In genomic region chr14:75452900-75453816, GRCh38 we compare ENCODE assay signal across 8 cellular contexts. TPM values are rescaled to one million over a fixed set of nuclear protein-coding genes. Genes with fewer than 3 reads are reported as not detected.
DNase-seq lines count a peak whose midpoint lies in the region; ATAC-seq, FAIRE-seq and TF ChIP-seq lines count a peak whose summit lies in the region.

No MANE protein-coding gene starts in this region.

- no peaks in the 10 kb centered on the region for H3K79me2 ChIP-seq in HepG2 (ENCODE audit: insufficient read depth, low read length)

- H3K27me3 Mint-ChIP-seq in stimulated activated naive CD8-positive, alpha-beta T cell treated with anti-CD3 and anti-CD28 coated beads, Interleukin-15, amount 100 ng/mL, for 72 hours, result peaks cover 29% of the 10 kb centered on the region

- H3K36me3 ChIP-seq in HUES6 (ENCODE audit: control insufficient read depth, insufficient read depth, low read length), result peaks cover 11% of the 10 kb centered on the region
- peaks cover 1 to 2% of the 10 kb centered on the region in 2 experiments; a peak in 1 of 5 replicates for H3K36me3 ChIP-seq in HepG2 (replicated peaks in 1 of 2; ENCODE audit: control insufficient read depth in 1 of 2, insufficient read depth in 2 of 2, low read length in 2 of 2)
- H3K36me3 ChIP-seq in thyroid gland, result no peaks in the 10 kb centered on the region

- no peaks in the 10 kb centered on the region for H3K9me3 Mint-ChIP-seq in stimulated activated naive CD8-positive, alpha-beta T cell treated with anti-CD3 and anti-CD28 coated beads, Interleukin-15, amount 100 ng/mL, for 72 hours

- peak overlapping the region; percentile 24; the same call in 1 of the 2 replicates for H3K4me3 ChIP-seq in HUES6 (ENCODE audit: low read depth, low read length)
- no peak overlapping the region for H3K4me3 ChIP-seq in HepG2 (replicated peaks in 1 of 3; ENCODE audit: insufficient read depth in 1 of 3, low read depth in 2 of 3, low read length in 3 of 3)
- no peak overlapping the region for H3K4me3 ChIP-seq in thyroid gland (replicated peaks in 1 of 3)

- H3K27ac Mint-ChIP-seq in stimulated activated naive CD8-positive, alpha-beta T cell treated with anti-CD3 and anti-CD28 coated beads, Interleukin-15, amount 100 ng/mL, for 72 hours, result no peak overlapping the region

- no peak overlapping the region for H3K4me3 Mint-ChIP-seq in stimulated activated naive CD8-positive, alpha-beta T cell treated with anti-CD3 and anti-CD28 coated beads, Interleukin-15, amount 100 ng/mL, for 72 hours

- peak overlapping the region; percentile 50 for H3K4me2 ChIP-seq in HepG2 (ENCODE audit: low read depth, low read length)

- H3K9ac ChIP-seq in HUES6 (ENCODE audit: low read length) (peak overlapping the region; percentile 78), HepG2 (ENCODE audit: insufficient read depth, low read depth, low read length) (peak overlapping the region; percentile 67)

- no peak for TF ChIP-seq RAD21 in HepG2 (CRISPR knock-in tag; IDR thresholded peaks at IDR 0.05)

- BruUV-seq in HepG2 (replicated peaks; lab: Mats Ljungman, UMichigan), result no TSS peak

- intact Hi-C loops in HepG2 (cut with micrococcal nuclease; ENCODE audit: unreplicated experiment), result no loop called here
- intact Hi-C loops in thyroid gland (cut with DNase I), result no loop called here

- POLR2A ChIA-PET in HepG2 (lab: Yijun Ruan, JAX), result interaction anchor here (0.6 to 1.4 kb wide), 2 partner anchors 25 to 561 kb away, joined by 3 to 4 read pairs; partner anchors contain the start of gene JDP2

- peaks cover 68% of the 10 kb centered on the region for H3K4me1 ChIP-seq in HUES6 (ENCODE audit: control insufficient read depth, insufficient read depth, low read length)
- H3K4me1 ChIP-seq in HepG2 (ENCODE audit: insufficient read depth, low read length), result peaks cover 46% of the 10 kb centered on the region
- peaks cover 54 to 74% of the 10 kb centered on the region in 2 donors for H3K4me1 ChIP-seq in thyroid gland

- FAIRE-seq in HepG2 (lab: Jason Lieb, UNC), result peak; percentile 36

- 60% methylated on average over 1 of the region's 14 CpGs for WGBS in HepG2 (ENCODE audit: low lambda C conversion rate)
- WGBS in thyroid gland, 2 donors, result 53 to 63% methylated on average over 11 to 13 of the region's 14 CpGs

- H4K20me1 ChIP-seq in HepG2 (ENCODE audit: insufficient read depth, low read length), result peaks cover 9% of the 10 kb centered on the region; the same call in 1 of the 2 replicates

- CTCF ChIA-PET in HepG2 (lab: Yijun Ruan, JAX; ENCODE audit: low intra/inter-chr PET ratio, low total read pairs), result interaction anchor here (0.5 kb wide), 1 partner anchor 1006 kb away, joined by 3 read pairs; no protein-coding TSS in a partner anchor

- H3K4me1 Mint-ChIP-seq in stimulated activated naive CD8-positive, alpha-beta T cell treated with anti-CD3 and anti-CD28 coated beads, Interleukin-15, amount 100 ng/mL, for 72 hours, result no peaks in the 10 kb centered on the region

- in situ Hi-C loops in HepG2 (cut with HindIII; ENCODE audit: extremely low pct_ligation_motif_present, low pct_unique_long_range_greater_than_20kb), result no loop called here

- H2AFZ ChIP-seq in HepG2 (ENCODE audit: low read length), result no peak overlapping the region

- TF ChIP-seq POLR2A in HepG2 (IDR thresholded peaks at IDR 0.05; ENCODE audit: insufficient read depth in 1 of 2, low read depth in 2 of 2, low read length in 2 of 2), result no peak
- no peak for TF ChIP-seq POLR2A in thyroid gland (IDR thresholded peaks at IDR 0.05)

- peak; percentile 86 for DNase-seq in HepG2 (ENCODE audit: low spot score)
- peak; percentile 23 to 45 for DNase-seq in thyroid gland
- DNase-seq in stimulated activated CD4-positive, alpha-beta T cell treated with anti-CD3 and anti-CD28 coated beads, Interleukin-12 subunit alpha, Interleukin-12 subunit beta, amount 100 ng/mL, for 4 hours, result no peak
- no peak for DNase-seq in stimulated activated CD4-positive, alpha-beta T cell treated with anti-CD3 and anti-CD28 coated beads, Interleukin-4, amount 100 ng/mL, for 4 hours
- no peak for DNase-seq in stimulated activated naive CD8-positive, alpha-beta T cell treated with anti-CD3 and anti-CD28 coated beads, Interleukin-15, amount 100 ng/mL, for 72 hours
- no peak for DNase-seq in NCI-H1092 treated with DMSO at 0.1 percent for 48 hours (lab: John Stamatoyannopoulos, UW)

- TF ChIP-seq CTCF in HepG2 (CRISPR knock-in tag; IDR thresholded peaks at IDR 0.05) (no peak), thyroid gland (IDR thresholded peaks at IDR 0.05) (no peak)

- H3K9me3 ChIP-seq in HUES6 (ENCODE audit: control insufficient read depth, insufficient read depth, low read depth, low read length) (no peaks in the 10 kb centered on the region), HepG2 (ENCODE audit: low read length) (no peaks in the 10 kb centered on the region), thyroid gland (no peaks in the 10 kb centered on the region)

- peak overlapping the region; percentile 66 for H3K27ac ChIP-seq in HUES6 (ENCODE audit: low read depth, low read length)
- H3K27ac ChIP-seq in cingulate gyrus (ENCODE audit: low read depth, low read length), result peak overlapping the region; percentile 21
- peak overlapping the region; percentile 64 for H3K27ac ChIP-seq in HepG2 (ENCODE audit: extremely low read length, insufficient read depth, low read length)
- peak overlapping the region; percentile 3 to 83 (median 67) for H3K27ac ChIP-seq in thyroid gland

- ATAC-seq in HepG2, result peak; percentile 87
- no peak for ATAC-seq in stimulated activated naive CD8-positive, alpha-beta T cell treated with anti-CD3 and anti-CD28 coated beads, Interleukin-15, amount 100 ng/mL, for 72 hours

- peak in 1 of 2 experiments; percentile 45; a peak in 2 of 4 replicates for TF ChIP-seq EP300 in HepG2 (IDR thresholded peaks at IDR 0.05; ENCODE audit: low read depth in 2 of 2, low read length in 2 of 2)
- no peak for TF ChIP-seq EP300 in HepG2 (CRISPR knock-in tag; IDR thresholded peaks at IDR 0.05; ENCODE audit: borderline replicate concordance)

- no peaks in the 10 kb centered on the region for H3K27me3 ChIP-seq in HUES6 (ENCODE audit: control insufficient read depth, insufficient read depth, low read length)
- H3K27me3 ChIP-seq in HepG2 (ENCODE audit: control insufficient read depth in 1 of 2, insufficient read depth in 2 of 2, low read length in 2 of 2), result no peaks in the 10 kb centered on the region
- H3K27me3 ChIP-seq in thyroid gland, result no peaks in the 10 kb centered on the region

TF ChIP-seq in HepG2, 621 proteins besides CTCF, POLR2A, EP300 and RAD21 (continues in another document):
- TF ChIP-seq ZFP37 (CRISPR knock-in tag; IDR thresholded peaks at IDR 0.05; ENCODE audit: borderline replicate concordance) (no peak), ZNF263 (CRISPR knock-in tag; IDR thresholded peaks at IDR 0.05) (peak; percentile 72), FOXC1 (CRISPR knock-in tag; IDR thresholded peaks at IDR 0.05; ENCODE audit: borderline replicate concordance) (no peak), TFE3 (CRISPR knock-in tag; IDR thresholded peaks at IDR 0.05) (0 out of 2 replicates have a peak, but pooled peaks have one; percentile 36), SOX13 (IDR thresholded peaks at IDR 0.05) (0 out of 2 replicates have a peak, but pooled peaks have one; percentile 43), SOX13 (CRISPR knock-in tag; conservative IDR thresholded peaks at IDR 0.05 in 1 of 2, IDR thresholded peaks at IDR 0.05 in 1 of 2) (peak in 1 of 2 experiments; percentile 64; a peak in 2 of 4 replicates)

RNA-seq across cellular contexts. Expression of gene JDP2, which starts 25.3 kb away (rescaled TPM):
- total RNA-seq in HepG2 (2016; rRNA removed; fragmentation: Illumina TruSeq; extraction: Trizol) (7.7 and 8.9 TPM in 2 replicates), thyroid gland (10 to 100 TPM; 24.2 to 54.6 (median 36.3) TPM)
- 10.3 and 11.0 TPM in 2 replicates for total RNA-seq in HepG2 (2016; cell fraction: cytosol; rRNA removed; fragmentation: Illumina TruSeq; extraction: Trizol; ENCODE audit: low read depth)
- total RNA-seq in HepG2 (2016; cell fraction: insoluble cytoplasmic fraction; rRNA removed; fragmentation: Illumina TruSeq; extraction: Trizol), result 6.0 and 9.8 TPM in 2 replicates
- total RNA-seq in HepG2 (2016; cell fraction: membrane; rRNA removed; fragmentation: Illumina TruSeq; extraction: Trizol), result 19.5 and 19.7 TPM in 2 replicates
- total RNA-seq in HepG2 (2016; cell fraction: nucleus; rRNA removed; fragmentation: Illumina TruSeq; extraction: Trizol), result 3.2 and 3.9 TPM in 2 replicates
- polyA plus RNA-seq in HepG2 (2011; rRNA removed), result 8.0 and 9.0 TPM in 2 replicates
- polyA plus RNA-seq in HepG2 (2011; cell fraction: cytosol; rRNA removed), result 8.4 and 10.0 TPM in 2 replicates
- polyA plus RNA-seq in HepG2 (2011; cell fraction: nucleus; rRNA removed), result 10.7 and 11.2 TPM in 2 replicates
- polyA plus RNA-seq in HepG2 (2012), result 6.3 and 12.0 TPM in 2 replicates
- polyA plus RNA-seq in HepG2 (2016; cell fraction: cytosol; fragmentation: Illumina TruSeq; extraction: Trizol; ENCODE audit: low read depth), result 11.6 and 14.1 TPM in 2 replicates
- 8.9 and 10.0 TPM in 2 replicates for polyA plus RNA-seq in HepG2 (2016; cell fraction: insoluble cytoplasmic fraction; fragmentation: Illumina TruSeq; extraction: Trizol; ENCODE audit: low read depth)
- polyA plus RNA-seq in HepG2 (2016; cell fraction: membrane; fragmentation: Illumina TruSeq; extraction: Trizol; ENCODE audit: low read depth), result 19.2 and 20.7 TPM in 2 replicates
- 8.8 and 10.0 TPM in 2 replicates for polyA plus RNA-seq in HepG2 (2016; cell fraction: nucleus; fragmentation: Illumina TruSeq; extraction: Trizol; ENCODE audit: insufficient read depth, low read depth)
- 4.9 and 11.8 TPM in 2 replicates for polyA minus RNA-seq in HepG2 (2011; rRNA and poly(A)+ RNA removed; ENCODE audit: low replicate concordance)
- polyA minus RNA-seq in HepG2 (2011; cell fraction: cytosol; rRNA and poly(A)+ RNA removed), result 5.5 and 5.9 TPM in 2 replicates
- polyA minus RNA-seq in HepG2 (2011; cell fraction: nucleus; rRNA and poly(A)+ RNA removed), result 10.7 and 11.3 TPM in 2 replicates

Comparison
In these comparisons a context has a peak if more than half of its experiments do, and no peak if none do; other contexts are left out.
1. DNase-seq: peak in HepG2 (single experiment) and thyroid gland (2 of 2); none in stimulated activated CD4-positive, alpha-beta T cell treated with anti-CD3 and anti-CD28 coated beads, Interleukin-12 subunit alpha, Interleukin-12 subunit beta, amount 100 ng/mL, for 4 hours (single experiment), stimulated activated CD4-positive, alpha-beta T cell treated with anti-CD3 and anti-CD28 coated beads, Interleukin-4, amount 100 ng/mL, for 4 hours (0 of 2), stimulated activated naive CD8-positive, alpha-beta T cell treated with anti-CD3 and anti-CD28 coated beads, Interleukin-15, amount 100 ng/mL, for 72 hours (0 of 2) and NCI-H1092 treated with DMSO at 0.1 percent for 48 hours (single experiment).
2. Peak in every context shown above with its lines, with median percentiles within 50 percentile points of each other: H3K27ac ChIP-seq.